ENCODE assay signal across 12 cellular contexts in the genomic region with DNA sequence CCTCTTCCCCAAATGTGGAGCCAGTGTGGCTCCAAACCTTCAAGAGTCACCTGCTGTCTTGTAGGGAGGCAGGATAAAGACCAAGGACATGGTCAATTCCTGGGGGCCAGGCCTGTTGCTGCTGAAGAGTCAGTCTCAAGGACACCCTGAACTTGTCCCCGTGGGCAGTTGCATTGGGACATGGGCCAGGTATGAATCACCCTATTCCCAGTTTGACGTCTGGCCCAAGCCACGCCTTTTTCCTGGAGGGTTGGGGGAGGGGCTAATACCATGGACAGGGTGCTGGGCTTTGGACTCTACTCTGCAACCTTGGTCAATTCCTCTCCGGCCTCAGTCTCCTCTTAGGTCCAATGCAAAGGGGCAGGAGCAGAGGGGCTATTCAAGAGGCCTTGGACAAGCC. TPM values are rescaled to one million over a fixed set of nuclear protein-coding genes. Genes with fewer than 3 reads are reported as not detected.
DNase-seq lines count a peak whose midpoint lies in the region; ATAC-seq and TF ChIP-seq lines count a peak whose summit lies in the region.
"Had no signal": no experiment of that assay in that cellular context is flagged by ENCODE, and none has a peak within 500 bp of the region (broad histone marks: within the 10 kb centered on the region; RNA-seq: fewer than 3 reads in every experiment).

No MANE protein-coding gene starts in this region.

- no peak for TF ChIP-seq EP300 in stomach (IDR thresholded peaks at IDR 0.05)

- 0 to 34% (median 18%) methylated on average over 1 to 4 of the region's 4 CpGs for WGBS in heart left ventricle, 4 donors
- WGBS in stomach, 5 donors, result 8 to 25% (median 17%) methylated on average over 4 of the region's 4 CpGs

- H3K4me1 ChIP-seq in heart left ventricle, result peaks cover 0 to 12% (median 0%) of the 10 kb centered on the region in 12 donors
- H3K4me1 ChIP-seq in stomach, result peaks cover 0 to 5% (median 0%) of the 10 kb centered on the region in 4 donors
- no peaks in the 10 kb centered on the region for H3K4me1 ChIP-seq in A673 (ENCODE audit: insufficient read depth, low read length, poor library complexity, severe bottlenecking)

- H3K4me3 ChIP-seq in heart left ventricle, result no peak overlapping the region
- no peak overlapping the region for H3K4me3 ChIP-seq in stomach
- H3K4me3 ChIP-seq in A673 (ENCODE audit: low read depth, low read length, poor library complexity, severe bottlenecking), result no peak overlapping the region

- H3K27ac ChIP-seq in heart left ventricle, result no peak overlapping the region
- H3K27ac ChIP-seq in stomach, result no peak overlapping the region
- no peak overlapping the region for H3K27ac ChIP-seq in A673 (ENCODE audit: low read depth, low read length, poor library complexity, severe bottlenecking)
- H3K27ac ChIP-seq: 22Rv1, VCaP had no signal

- TF ChIP-seq POLR2A in heart left ventricle (IDR thresholded peaks at IDR 0.05) (no peak), stomach (IDR thresholded peaks at IDR 0.05) (no peak)

- DNase-seq in DMS53 (lab: John Stamatoyannopoulos, UW) (peak; percentile 40), DMS53 treated with DMSO at 0.1 percent for 48 hours (lab: John Stamatoyannopoulos, UW; ENCODE audit: unreplicated experiment) (no peak), SW480 (ENCODE audit: low spot score) (peak; percentile 58), heart left ventricle (peak; percentile 51 to 85 (median 54)), stomach (peak; percentile 51), AG20443 (ENCODE audit: low spot score) (no peak), A673 (ENCODE audit: low spot score) (no peak)
- no peak for DNase-seq in stimulated activated CD4-positive, alpha-beta T cell treated with anti-CD3 and anti-CD28 coated beads, Interleukin-2, amount 100 ng/mL, for 24 hours
- DNase-seq: H9, MM.1S had no signal

- no peaks in the 10 kb centered on the region for H3K36me3 ChIP-seq in heart left ventricle
- no peaks in the 10 kb centered on the region for H3K36me3 ChIP-seq in stomach
- H3K36me3 ChIP-seq in A673 (ENCODE audit: insufficient read depth, low read length, poor library complexity, severe bottlenecking), result no peaks in the 10 kb centered on the region

- intact Hi-C loops in heart left ventricle (cut with DNase I), result no loop called here
- intact Hi-C loops in stomach (cut with DNase I; ENCODE audit: low total_unique reads), result no loop called here
- intact Hi-C loops in A673 (cut with micrococcal nuclease; ENCODE audit: unreplicated experiment), result no loop called here

- CTCF ChIA-PET in A673 (lab: Charles Lee), result no interaction called here

- H3K9me3 ChIP-seq in heart left ventricle (no peaks in the 10 kb centered on the region), stomach (no peaks in the 10 kb centered on the region), A673 (ENCODE audit: low read depth, low read length, poor library complexity, severe bottlenecking) (no peaks in the 10 kb centered on the region)

- POLR2A ChIA-PET in A673 (lab: Charles Lee; ENCODE audit: low non-redundant PET), result no interaction called here

- H3K27me3 ChIP-seq in heart left ventricle, result peaks cover 0 to 18% (median 4%) of the 10 kb centered on the region in 9 donors
- H3K27me3 ChIP-seq in stomach, result peaks cover 0 to 5% (median 4%) of the 10 kb centered on the region in 3 donors
- H3K27me3 ChIP-seq in A673 (replicated peaks; ENCODE audit: insufficient read depth, low read depth, low read length, poor library complexity), result no peaks in the 10 kb centered on the region

- no TSS peak for BruUV-seq in A673 (replicated peaks; lab: Mats Ljungman, UMichigan)

- no peak for TF ChIP-seq CTCF in heart left ventricle (IDR thresholded peaks at IDR 0.05)
- no peak for TF ChIP-seq CTCF in stomach (IDR thresholded peaks at IDR 0.05)
- no peak for TF ChIP-seq CTCF in A673 (conservative IDR thresholded peaks at IDR 0.05; ENCODE audit: low read depth, low read length)

- ATAC-seq in heart left ventricle, result peak; percentile 64 to 97 (median 90)

RNA-seq across cellular contexts. Expression of gene ATP2B2, which starts 10.4 kb away (rescaled TPM):
- total RNA-seq in heart left ventricle (under 1 TPM in 6 of 9 donors, not detected in 3; 0.07 to 0.35 (median 0.16) TPM), stomach (under 1 TPM in 1 of 5 donors, not detected in 4; 0.37 TPM), A673 (2021) (0.17 and 0.35 TPM in 2 replicates)
- polyA plus RNA-seq in heart left ventricle (under 1 TPM; 0.01 to 0.08 TPM), stomach (under 1 TPM in 1 of 3 donors, not detected in 2; 0.03 TPM)

Comparison
In these comparisons a context has a peak if more than half of its experiments do, and no peak if none do; other contexts are left out.
1. DNase-seq: peak in DMS53 (single experiment), SW480 (single experiment), heart left ventricle (5 of 5) and stomach (single experiment); none in DMS53 treated with DMSO at 0.1 percent for 48 hours (single experiment), AG20443 (single experiment), A673 (single experiment) and stimulated activated CD4-positive, alpha-beta T cell treated with anti-CD3 and anti-CD28 coated beads, Interleukin-2, amount 100 ng/mL, for 24 hours (0 of 2).